In genomic region chr18:76212958-76213357, GRCh38 we compare ENCODE assay signal across 16 cellular contexts.
DNase-seq lines count a peak whose midpoint lies in the region; ATAC-seq lines count a peak whose summit lies in the region.
"Had no signal": no experiment of that assay in that cellular context is flagged by ENCODE, and none has a peak within 500 bp of the region (broad histone marks: within the 10 kb centered on the region; RNA-seq: fewer than 3 reads in every experiment).

No MANE protein-coding gene starts in this region.

- peaks cover 2 to 21% (median 20%) of the 10 kb centered on the region in 7 donors for H3K4me1 Mint-ChIP-seq in naive thymus-derived CD4-positive, alpha-beta T cell
- H3K4me1 Mint-ChIP-seq: memory B cell had no signal

- intact Hi-C loops in naive thymus-derived CD4-positive, alpha-beta T cell (cut with micrococcal nuclease) = loop anchor here in 1 of 2 donors (2.0 kb wide), 1 partner anchor 44 kb away; no protein-coding TSS in a partner anchor

- CTCF ChIA-PET in naive thymus-derived CD4-positive, alpha-beta T cell (lab: Charles Lee) = interaction anchor here (0.5 kb wide), 1 partner anchor 709 kb away, joined by 3 read pairs; no protein-coding TSS in a partner anchor

- peak; percentile 92 for DNase-seq in NCI-H1417 treated with DMSO at 0.1 percent for 48 hours (lab: John Stamatoyannopoulos, UW)
- DNase-seq in NCI-H748 (lab: John Stamatoyannopoulos, UW; ENCODE audit: unreplicated experiment) = peak; percentile 100
- DNase-seq in naive thymus-derived CD4-positive, alpha-beta T cell = peak in 6 of 9 donors; percentile 14 to 61 (median 44)
- DNase-seq in iPS-NIHi7 (ENCODE audit: extremely low spot score) = no peak
- DNase-seq in dedifferentiated amniotic fluid mesenchymal stem cell (ENCODE audit: extremely low spot score) = no peak
- no peak for DNase-seq in hypothalamus (lab: John Stamatoyannopoulos, UW)
- DNase-seq: activated CD4-positive, alpha-beta T cell treated with anti-CD3 and anti-CD28 coated beads for 1 hour; activated T-cell treated with anti-CD3 and anti-CD28 coated beads, Interleukin-2, amount 50 U/mL, for 4 hours; amygdala; NCI-H1048; small intestine; substantia nigra had no signal

- H3K27ac Mint-ChIP-seq in naive thymus-derived CD4-positive, alpha-beta T cell = peak overlapping the region in 2 of 9 donors; percentile 6 to 9
- H3K27ac Mint-ChIP-seq: memory B cell had no signal

- peaks cover 0 to 6% of the 10 kb centered on the region in 2 donors for H3K4me1 ChIP-seq in naive thymus-derived CD4-positive, alpha-beta T cell (ENCODE audit: control insufficient read depth in 2 of 2, insufficient read depth in 2 of 2, low read length in 2 of 2)

- no peaks in the 10 kb centered on the region for H3K27me3 ChIP-seq in naive thymus-derived CD4-positive, alpha-beta T cell (ENCODE audit: control insufficient read depth in 2 of 2, insufficient read depth in 2 of 2, low read length in 2 of 2)

- H3K4me3 Mint-ChIP-seq in naive thymus-derived CD4-positive, alpha-beta T cell = peak overlapping the region in 6 of 10 donors; percentile 3 to 48 (median 28)
- H3K4me3 Mint-ChIP-seq: activated T-cell treated with anti-CD3 and anti-CD28 coated beads, Interleukin-2, amount 50 U/mL, for 4 hours; memory B cell had no signal

- ATAC-seq in HG03432 (IDR thresholded peaks at IDR 0.05; ENCODE audit: unreplicated experiment) = peak; percentile 43
- ATAC-seq in naive thymus-derived CD4-positive, alpha-beta T cell = peak; percentile 60
- ATAC-seq: activated T-cell treated with anti-CD3 and anti-CD28 coated beads, Interleukin-2, amount 50 U/mL, for 4 hours; Panc1 had no signal

- no peaks in the 10 kb centered on the region for H3K36me3 Mint-ChIP-seq in naive thymus-derived CD4-positive, alpha-beta T cell
- H3K36me3 Mint-ChIP-seq: memory B cell had no signal

- H3K36me3 ChIP-seq in naive thymus-derived CD4-positive, alpha-beta T cell (ENCODE audit: control insufficient read depth in 2 of 3, insufficient read depth in 3 of 3, low read length in 3 of 3) = no peaks in the 10 kb centered on the region

- no peaks in the 10 kb centered on the region for H3K9me3 ChIP-seq in naive thymus-derived CD4-positive, alpha-beta T cell (ENCODE audit: control insufficient read depth in 2 of 3, low read length in 3 of 3)

- no peak overlapping the region for H3K4me3 ChIP-seq in naive thymus-derived CD4-positive, alpha-beta T cell (ENCODE audit: low read length)
- H3K4me3 ChIP-seq: coronary artery had no signal

- H3K27ac ChIP-seq in naive thymus-derived CD4-positive, alpha-beta T cell (ENCODE audit: low read depth, low read length) = no peak overlapping the region
- H3K27ac ChIP-seq: coronary artery had no signal

- H3K9me3 Mint-ChIP-seq in naive thymus-derived CD4-positive, alpha-beta T cell = no peaks in the 10 kb centered on the region
- H3K9me3 Mint-ChIP-seq: activated T-cell treated with anti-CD3 and anti-CD28 coated beads, Interleukin-2, amount 50 U/mL, for 4 hours had no signal

- H3K27me3 Mint-ChIP-seq in naive thymus-derived CD4-positive, alpha-beta T cell = peaks cover 0 to 23% (median 4%) of the 10 kb centered on the region in 5 donors

- POLR2A ChIA-PET in naive thymus-derived CD4-positive, alpha-beta T cell (lab: Charles Lee) = no interaction called here

Comparison
In these comparisons a context has a peak if more than half of its experiments do, and no peak if none do; other contexts are left out.
1. DNase-seq: peak in NCI-H1417 treated with DMSO at 0.1 percent for 48 hours (single experiment), NCI-H748 (single experiment) and naive thymus-derived CD4-positive, alpha-beta T cell (6 of 9); none in iPS-NIHi7 (single experiment), dedifferentiated amniotic fluid mesenchymal stem cell (single experiment) and hypothalamus (0 of 51).